In genomic region chr20:38252292-38253288, GRCh38 we compare ENCODE assay signal across 14 cellular contexts. TPM values are rescaled to one million over a fixed set of nuclear protein-coding genes. Genes with fewer than 3 reads are reported as not detected.
DNase-seq lines count a peak whose midpoint lies in the region; ATAC-seq, FAIRE-seq and TF ChIP-seq lines count a peak whose summit lies in the region.
"Had no signal": no experiment of that assay in that cellular context is flagged by ENCODE, and none has a peak within 500 bp of the region (broad histone marks: within the 10 kb centered on the region; RNA-seq: fewer than 3 reads in every experiment).

No MANE protein-coding gene starts in this region.

- peaks cover 8% of the 10 kb centered on the region for H3K4me1 ChIP-seq in ovary (ENCODE audit: insufficient read depth)
- no peaks in the 10 kb centered on the region for H3K4me1 ChIP-seq in body of pancreas

- H3K27me3 ChIP-seq in ovary (no peaks in the 10 kb centered on the region), body of pancreas (no peaks in the 10 kb centered on the region)

- H3K9me3 ChIP-seq in ovary = no peaks in the 10 kb centered on the region
- H3K9me3 ChIP-seq in body of pancreas = no peaks in the 10 kb centered on the region

- TF ChIP-seq POLR2A in ovary (IDR thresholded peaks at IDR 0.05) (no peak), body of pancreas (IDR thresholded peaks at IDR 0.05) (no peak)

- no peak for TF ChIP-seq CTCF in ovary (IDR thresholded peaks at IDR 0.05)
- no peak for TF ChIP-seq CTCF in body of pancreas (IDR thresholded peaks at IDR 0.05)

- DNase-seq in ELF-1 (ENCODE audit: low read depth, low spot score) (peak; percentile 21), astrocyte of the hippocampus (ENCODE audit: low read depth, low spot score) (peak; percentile 66), cardiac septum (ENCODE audit: low spot score) (peak; percentile 51), ovary (peak in 1 of 5 donors; percentile 58), body of pancreas (no peak), RCC 7860 (ENCODE audit: low spot score) (no peak)
- DNase-seq in activated naive CD4-positive, alpha-beta T cell treated with anti-CD3 and anti-CD28 coated beads, Interleukin-2, amount 50 U/mL, for 16 hours = no peak
- DNase-seq: DMS79, NCI-H2029 treated with DMSO at 0.1 percent for 48 hours, OCI-M1, small intestine had no signal

- no peak for TF ChIP-seq EP300 in ovary (IDR thresholded peaks at IDR 0.05)

- H3K27ac ChIP-seq in ovary (peak overlapping the region; percentile 41 to 74), body of pancreas (no peak overlapping the region)

- H3K4me3 ChIP-seq in ovary (no peak overlapping the region), body of pancreas (no peak overlapping the region)

- FAIRE-seq in RCC 7860 (lab: Jason Lieb, UNC) = no peak
- FAIRE-seq: small intestine had no signal

- no peaks in the 10 kb centered on the region for H3K36me3 ChIP-seq in ovary
- no peaks in the 10 kb centered on the region for H3K36me3 ChIP-seq in body of pancreas (replicated peaks in 1 of 2; ENCODE audit: insufficient read depth in 1 of 2, low read depth in 2 of 2)

- intact Hi-C loops in cardiac septum (cut with DNase I) = no loop called here
- intact Hi-C loops in ovary (cut with DNase I) = no loop called here
- intact Hi-C loops in body of pancreas (cut with DNase I) = no loop called here

- WGBS in ovary, 3 donors = 35 to 46% (median 43%) methylated on average over 20 of the region's 20 CpGs
- 47 to 58% methylated on average over 18 to 20 of the region's 20 CpGs for WGBS in body of pancreas, 2 donors

- no peak for ATAC-seq in body of pancreas
- no peak for ATAC-seq in GM18870 (IDR thresholded peaks at IDR 0.05; ENCODE audit: unreplicated experiment)

RNA-seq across cellular contexts. Expression of gene KIAA1755, which starts 7.9 kb away (rescaled TPM):
- total RNA-seq in cardiac septum (7.0 TPM), ovary (10 to 100 TPM in 5 of 7 donors, 1 to 10 TPM in 2; 4.4 to 29.7 (median 16.9) TPM), body of pancreas (under 1 TPM; 0.78 to 0.99 TPM)
- polyA plus RNA-seq in ovary = 10 to 100 TPM in 1 of 2 donors, 1 to 10 TPM in 1; 9.6 to 11.8 TPM
- total RNA-seq: T-helper 2 cell treated with Interferon-gamma antibody and Interleukin-4, amounts not matched to agents 100 ng/mL and 5 ng/mL, for 36 hours had no signal

RNA-seq across cellular contexts. Expression of gene BPI, which starts 51.4 kb away (rescaled TPM):
- total RNA-seq in cardiac septum (0.40 TPM), ovary (1 to 10 TPM in 3 of 7 donors, under 1 TPM in 3, not detected in 1; 0.43 to 1.8 (median 0.74) TPM), body of pancreas (not detected)
- 1 to 10 TPM; 2.4 to 2.9 TPM for polyA plus RNA-seq in ovary
- total RNA-seq: glomerular endothelial cell; T-helper 2 cell treated with Interferon-gamma antibody and Interleukin-4, amounts not matched to agents 100 ng/mL and 5 ng/mL, for 36 hours had no signal
- polyA plus RNA-seq: small intestine had no signal

Comparison
In these comparisons a context has a peak if more than half of its experiments do, and no peak if none do; other contexts are left out.
1. DNase-seq: peak in ELF-1 (single experiment), astrocyte of the hippocampus (single experiment) and cardiac septum (single experiment); none in body of pancreas (0 of 4), activated naive CD4-positive, alpha-beta T cell treated with anti-CD3 and anti-CD28 coated beads, Interleukin-2, amount 50 U/mL, for 16 hours (single experiment) and RCC 7860 (single experiment).
2. H3K27ac ChIP-seq: peak in ovary (2 of 2); none in body of pancreas (0 of 4).